ENCODE assay signal across 8 cellular contexts in genomic region chr17:6641374-6641818, GRCh38. TPM values are rescaled to one million over a fixed set of nuclear protein-coding genes. Genes with fewer than 3 reads are reported as not detected.
A peak's percentile ranks its signal among the peaks of the same experiment; 100 is the strongest.
DNase-seq lines count a peak whose midpoint lies in the region; ATAC-seq and TF ChIP-seq lines count a peak whose summit lies in the region.

No MANE protein-coding gene starts in this region.

- H3K4me3 ChIP-seq in heart left ventricle (peak overlapping the region; percentile 55 to 98 (median 82)), fibroblast of mammary gland (ENCODE audit: control insufficient read depth, low read depth, low read length) (peak overlapping the region; percentile 94), retinal pigment epithelial cell (ENCODE audit: low read length) (peak overlapping the region; percentile 96)

- intact Hi-C loops in heart left ventricle (cut with DNase I) (no loop called here), Right ventricle myocardium superior (cut with DNase I) (no loop called here)

- 1 to 4% (median 2%) methylated on average over 14 of the region's 14 CpGs for WGBS in heart left ventricle, 4 donors

- no peak for TF ChIP-seq POLR2A in heart left ventricle (IDR thresholded peaks at IDR 0.05)

- in situ Hi-C loops in KBM-7 (cut with MboI; ENCODE audit: low pct_unique_long_range_greater_than_20kb, low sequenced_read_pairs): loop anchor here (25.0 kb wide), 1 partner anchor 179 kb away; no protein-coding TSS in a partner anchor

- H3K4me1 ChIP-seq in heart left ventricle: peaks cover 0 to 37% (median 24%) of the 10 kb centered on the region in 12 donors

- H3K27ac ChIP-seq in heart left ventricle: peak overlapping the region; percentile 73 to 96 (median 86)

- DNase-seq in heart left ventricle (no peak), Right ventricle myocardium superior (no peak), SW480 (ENCODE audit: low spot score) (peak; percentile 46), fibroblast of mammary gland (ENCODE audit: low read depth) (peak; percentile 38), retinal pigment epithelial cell (ENCODE audit: low read depth) (no peak), KBM-7 (no peak), GM10266 (ENCODE audit: extremely low spot score) (no peak)
- no peak for DNase-seq in stimulated activated CD4-positive, alpha-beta T cell treated with anti-CD3 and anti-CD28 coated beads, Interleukin-1b, Interleukin-23, amount 100 ng/mL, for 48 hours

- H3K36me3 ChIP-seq in heart left ventricle: peaks cover 0 to 42% (median 31%) of the 10 kb centered on the region in 9 donors

- H3K9me3 ChIP-seq in heart left ventricle: no peaks in the 10 kb centered on the region

- peak in 1 of 4 donors; percentile 2 for ATAC-seq in heart left ventricle
- ATAC-seq in Right ventricle myocardium superior (ENCODE audit: poor library complexity): no peak

- TF ChIP-seq CTCF in heart left ventricle (IDR thresholded peaks at IDR 0.05) (no peak), fibroblast of mammary gland (conservative IDR thresholded peaks at IDR 0.05; ENCODE audit: control insufficient read depth, insufficient read depth, low read depth, low read length) (no peak), retinal pigment epithelial cell (conservative IDR thresholded peaks at IDR 0.05; ENCODE audit: low read depth, low read length) (no peak), GM10266 (IDR thresholded peaks at IDR 0.05; ENCODE audit: control insufficient read depth, insufficient read depth, low read depth, missing control alignments) (no peak)

- H3K27me3 ChIP-seq in heart left ventricle: no peaks in the 10 kb centered on the region

RNA-seq across cellular contexts. Expression of gene TXNDC17, which starts 0.5 kb away (rescaled TPM):
- total RNA-seq in heart left ventricle: 10 to 100 TPM; 31.5 to 95.2 (median 43.3) TPM
- polyA plus RNA-seq in heart left ventricle: 100 to 1,000 TPM in 1 of 2 donors, 10 to 100 TPM in 1; 98.3 to 221 TPM
- total RNA-seq in Right ventricle myocardium superior: 44.5 TPM

RNA-seq across cellular contexts. Expression of gene KIAA0753, which starts 0.9 kb away (rescaled TPM):
- 10 to 100 TPM in 1 of 9 donors, 1 to 10 TPM in 8; 3.3 to 10.2 (median 5.0) TPM for total RNA-seq in heart left ventricle
- polyA plus RNA-seq in heart left ventricle: 1 to 10 TPM; 2.7 to 5.0 TPM
- total RNA-seq in Right ventricle myocardium superior: 3.5 TPM

RNA-seq across cellular contexts. Expression of gene MED31, which starts 10.0 kb away (rescaled TPM):
- 10 to 100 TPM in 7 of 9 donors, 1 to 10 TPM in 2; 5.4 to 17.5 (median 13.7) TPM for total RNA-seq in heart left ventricle
- polyA plus RNA-seq in heart left ventricle: 10 to 100 TPM; 18.7 to 20.9 TPM
- total RNA-seq in Right ventricle myocardium superior: 14.5 TPM

RNA-seq across cellular contexts. Expression of gene C17orf100, which starts 10.2 kb away (rescaled TPM):
- total RNA-seq in heart left ventricle (under 1 TPM; 0.30 to 0.75 (median 0.56) TPM), Right ventricle myocardium superior (0.48 TPM)
- polyA plus RNA-seq in heart left ventricle: under 1 TPM; 0.84 to 0.86 TPM

Comparison
In these comparisons a context has a peak if more than half of its experiments do, and no peak if none do; other contexts are left out.
1. DNase-seq: peak in SW480 (single experiment) and fibroblast of mammary gland (single experiment); none in heart left ventricle (0 of 5), Right ventricle myocardium superior (single experiment), retinal pigment epithelial cell (single experiment), KBM-7 (single experiment), GM10266 (single experiment) and stimulated activated CD4-positive, alpha-beta T cell treated with anti-CD3 and anti-CD28 coated beads, Interleukin-1b, Interleukin-23, amount 100 ng/mL, for 48 hours (single experiment).
2. Peak in every context shown above with its lines, with median percentiles within 50 percentile points of each other: H3K4me3 ChIP-seq.